In the genomic region with DNA sequence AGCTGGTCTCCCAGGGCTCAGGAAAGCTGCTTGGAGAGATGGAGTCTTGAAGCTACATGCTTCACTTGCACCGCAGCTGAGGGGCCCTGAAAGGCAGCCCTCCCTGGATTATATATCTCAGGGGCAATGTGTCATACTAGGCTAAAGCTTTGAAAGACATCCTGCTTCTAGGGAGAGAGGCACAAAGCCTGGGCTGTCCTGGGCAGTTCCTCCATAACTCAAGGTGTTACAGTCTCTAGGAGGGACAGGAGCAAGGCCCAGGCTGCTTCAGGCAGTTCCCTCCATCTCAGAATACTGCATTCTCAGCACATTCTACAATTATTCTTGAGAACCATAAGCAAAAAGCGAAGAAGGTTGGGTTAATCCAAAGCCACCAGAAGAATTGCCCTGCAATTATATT, we compare ENCODE assay signal across 26 cellular contexts.
"Had no signal": no experiment of that assay in that cellular context is flagged by ENCODE, and none has a peak within 500 bp of the region (broad histone marks: within the 10 kb centered on the region; RNA-seq: fewer than 3 reads in every experiment).

No MANE protein-coding gene starts in this region.

- H2AFZ ChIP-seq: hepatocyte had no signal

- H3K4me3 ChIP-seq: dorsolateral prefrontal cortex, gastroesophageal sphincter, heart left ventricle, hepatocyte, left lung, ovary, psoas muscle, skin epidermis, spleen, stomach, thyroid gland, vagina had no signal

- H3K27ac Mint-ChIP-seq: naive thymus-derived CD8-positive, alpha-beta T cell had no signal

- H3K4me2 ChIP-seq: hepatocyte had no signal

- H3K36me3 ChIP-seq: gastroesophageal sphincter, heart left ventricle, left lung, ovary, spleen, stomach, thyroid gland, vagina had no signal

- DNase-seq: dorsolateral prefrontal cortex; effector CD4-positive, alpha-beta T cell; heart left ventricle; kidney; left lung; mesendoderm; midbrain; naive thymus-derived CD8-positive, alpha-beta T cell; occipital lobe; ovary; posterior cingulate gyrus; psoas muscle; right cardiac atrium; spleen; stimulated activated CD4-positive, alpha-beta T cell treated with anti-CD3 and anti-CD28 coated beads, Interleukin-2, amount 100 ng/mL, for 48 hours; stimulated activated naive CD4-positive, alpha-beta T cell treated with Interleukin-2 at 50 U/mL for 16 hours; stomach; thyroid gland; trophoblast cell had no signal

- H3K27ac ChIP-seq: dorsolateral prefrontal cortex, epithelial cell of prostate, foreskin keratinocyte, gastroesophageal sphincter, heart left ventricle, hepatocyte, left lung, ovary, psoas muscle, skin epidermis, spleen, stomach, thyroid gland, vagina had no signal

- H3K79me2 ChIP-seq: hepatocyte had no signal

- H3K27me3 ChIP-seq: dorsolateral prefrontal cortex, gastroesophageal sphincter, heart left ventricle, hepatocyte, left lung, ovary, spleen, stomach, thyroid gland, vagina had no signal

- H3K4me1 ChIP-seq: foreskin keratinocyte, gastroesophageal sphincter, heart left ventricle, left lung, psoas muscle, stomach, thyroid gland, vagina had no signal

- H3K4me3 Mint-ChIP-seq: naive thymus-derived CD8-positive, alpha-beta T cell had no signal

- FAIRE-seq: colon had no signal

- H3K9me3 ChIP-seq: gastroesophageal sphincter, left lung, ovary, psoas muscle, spleen, stomach, thyroid gland, vagina had no signal

- H3K36me3 Mint-ChIP-seq: naive thymus-derived CD8-positive, alpha-beta T cell had no signal

- ATAC-seq: gastroesophageal sphincter; heart left ventricle; left lung; naive thymus-derived CD8-positive, alpha-beta T cell; psoas muscle; right cardiac atrium had no signal
